8 cellular contexts compared by ENCODE assay signal in genomic region chr3:197627772-197628523, GRCh38.
DNase-seq lines count a peak whose midpoint lies in the region; ATAC-seq and TF ChIP-seq lines count a peak whose summit lies in the region.
"Not testable (repeated sequence)": the region's sequence is repeated elsewhere in the genome, so short reads cannot be mapped to it uniquely, and the experiment has no call there.

No MANE protein-coding gene starts in this region.

- H3K4me3 ChIP-seq in OCI-LY3 (ENCODE audit: low read length) (peak overlapping the region; percentile 82), right lobe of liver (peak overlapping the region; percentile 64 to 71 (median 67))

- not testable (repeated sequence) for H3K36me3 ChIP-seq in OCI-LY3 (replicated peaks; ENCODE audit: low read depth, low read length); right lobe of liver

- peak overlapping the region; percentile 81 for H3K9ac ChIP-seq in OCI-LY3 (ENCODE audit: low read length)

- H3K9me3 ChIP-seq in OCI-LY3 (ENCODE audit: insufficient read depth, low read length); right lobe of liver: not testable (repeated sequence)

- ATAC-seq in GM18867 (IDR thresholded peaks at IDR 0.05; ENCODE audit: unreplicated experiment) = peak; percentile 79
- ATAC-seq in HG02852 (IDR thresholded peaks at IDR 0.05; ENCODE audit: unreplicated experiment) = peak; percentile 83
- peak; percentile 76 to 84 (median 82) for ATAC-seq in right lobe of liver

- peak; percentile 94 for DNase-seq in activated T-cell treated with anti-CD3 and anti-CD28 coated beads, Interleukin-2, amount 50 U/mL, for 24 hours
- DNase-seq in endothelial cell (ENCODE audit: low spot score) = peak; percentile 97
- DNase-seq in right lobe of liver = peak; percentile 93 to 94 (median 93)
- DNase-seq in stimulated activated CD4-positive, alpha-beta T cell treated with anti-CD3 and anti-CD28 coated beads, Interleukin-12 subunit alpha, Interleukin-12 subunit beta, amount 100 ng/mL, for 4 hours = peak; percentile 90

- not testable (repeated sequence) for H3K36me3 Mint-ChIP-seq in activated T-cell treated with anti-CD3 and anti-CD28 coated beads, Interleukin-2, amount 50 U/mL, for 24 hours (ENCODE audit: low read depth); endothelial cell (ENCODE audit: low read depth, unreplicated experiment)

- TF ChIP-seq CTCF in 22Rv1 (IDR thresholded peaks at IDR 0.05); OCI-LY3 (IDR thresholded peaks at IDR 0.05; ENCODE audit: low read depth, low read length); endothelial cell (IDR thresholded peaks at IDR 0.05; ENCODE audit: unreplicated experiment); right lobe of liver (IDR thresholded peaks at IDR 0.05): not testable (repeated sequence)

- H3K4me3 Mint-ChIP-seq in activated T-cell treated with anti-CD3 and anti-CD28 coated beads, Interleukin-2, amount 50 U/mL, for 24 hours = peak overlapping the region; percentile 78
- H3K4me3 Mint-ChIP-seq in endothelial cell (ENCODE audit: unreplicated experiment) = peak overlapping the region; percentile 90

- not testable (repeated sequence) for H3K9me3 Mint-ChIP-seq in activated T-cell treated with anti-CD3 and anti-CD28 coated beads, Interleukin-2, amount 50 U/mL, for 24 hours; endothelial cell (ENCODE audit: unreplicated experiment)

- peak overlapping the region; percentile 42; the same call in 1 of the 2 replicates for H3K4me2 ChIP-seq in OCI-LY3 (ENCODE audit: low read length)

- not testable (repeated sequence) for H3K27me3 ChIP-seq in OCI-LY3 (ENCODE audit: low read depth, low read length); right lobe of liver

- peak overlapping the region; percentile 74 for H3K27ac Mint-ChIP-seq in activated T-cell treated with anti-CD3 and anti-CD28 coated beads, Interleukin-2, amount 50 U/mL, for 24 hours
- H3K27ac Mint-ChIP-seq in endothelial cell (ENCODE audit: unreplicated experiment) = not testable (repeated sequence)

- WGBS in right lobe of liver (ENCODE audit: insufficient coverage, low coverage, low lambda C conversion rate, missing lambda C conversion rate) = 0% methylated on average over 1 of the region's 73 CpGs

- not testable (repeated sequence) for H2AFZ ChIP-seq in OCI-LY3 (ENCODE audit: low read depth, low read length)

- H3K27me3 Mint-ChIP-seq in activated T-cell treated with anti-CD3 and anti-CD28 coated beads, Interleukin-2, amount 50 U/mL, for 24 hours; endothelial cell (ENCODE audit: unreplicated experiment): not testable (repeated sequence)

- H3K4me1 ChIP-seq in OCI-LY3 (ENCODE audit: low read length); right lobe of liver: not testable (repeated sequence)

- TF ChIP-seq POLR2A in right lobe of liver (IDR thresholded peaks at IDR 0.05) = peak; percentile 58

- not testable (repeated sequence) for H4K20me1 ChIP-seq in OCI-LY3 (ENCODE audit: insufficient read depth, low read length)

- H3K79me2 ChIP-seq in OCI-LY3 (ENCODE audit: low read length) = not testable (repeated sequence)

- H3K4me1 Mint-ChIP-seq in activated T-cell treated with anti-CD3 and anti-CD28 coated beads, Interleukin-2, amount 50 U/mL, for 24 hours (ENCODE audit: low read depth); endothelial cell (ENCODE audit: unreplicated experiment): not testable (repeated sequence)

- intact Hi-C loops in right lobe of liver (cut with DNase I) = not testable (repeated sequence)

- H3K27ac ChIP-seq in 22Rv1 = peak overlapping the region; percentile 61
- H3K27ac ChIP-seq in OCI-LY3 (ENCODE audit: low read length) = not testable (repeated sequence)
- peak overlapping the region; percentile 53 to 68 (median 59) for H3K27ac ChIP-seq in right lobe of liver
